ENCODE assay signal across 20 cellular contexts in genomic region chr20:12305555-12305954, GRCh38.
DNase-seq lines count a peak whose midpoint lies in the region; ATAC-seq lines count a peak whose summit lies in the region.
"Had no signal": no experiment of that assay in that cellular context is flagged by ENCODE, and none has a peak within 500 bp of the region (broad histone marks: within the 10 kb centered on the region; RNA-seq: fewer than 3 reads in every experiment).

No MANE protein-coding gene starts in this region.

- POLR2A ChIA-PET in T-cell (lab: Charles Lee), result no interaction called here

- H3K4me1 Mint-ChIP-seq in T-cell, result no peaks in the 10 kb centered on the region
- H3K4me1 Mint-ChIP-seq: activated CD4-positive, alpha-beta T cell treated with anti-CD3 and anti-CD28 coated beads, Interleukin-2, amount 10 ng/mL, durations not matched to agents 24 days and 14 days had no signal

- H3K36me3 ChIP-seq in subcutaneous abdominal adipose tissue (ENCODE audit: control insufficient read depth in 5 of 5, insufficient read depth in 5 of 5, low read length in 5 of 5), result no peaks in the 10 kb centered on the region
- H3K36me3 ChIP-seq: WERI-Rb-1 had no signal

- CTCF ChIA-PET in T-cell (lab: Charles Lee), result no interaction called here

- H3K9me3 Mint-ChIP-seq in T-cell, result peaks cover 20 to 32% (median 27%) of the 10 kb centered on the region in 3 donors

- in situ Hi-C loops in SK-MEL-5 (cut with HindIII; ENCODE audit: low pct_unique_long_range_greater_than_20kb, low sequenced_read_pairs), result no loop called here

- DNase-seq in COLO829 (ENCODE audit: low spot score), result peak; percentile 23
- peak; percentile 10 for DNase-seq in SK-MEL-5 (ENCODE audit: low read depth, low spot score)
- no peak for DNase-seq in left ventricle myocardium superior
- DNase-seq in T-cell, result no peak
- DNase-seq in DMS53 (lab: John Stamatoyannopoulos, UW), result no peak
- no peak for DNase-seq in GM03348 (ENCODE audit: low spot score)
- DNase-seq: activated CD4-positive, alpha-beta T cell treated with anti-CD3 and anti-CD28 coated beads, Interleukin-2, amount 10 ng/mL, durations not matched to agents 24 days and 14 days; activated naive CD4-positive, alpha-beta T cell; activated T-cell treated with anti-CD3 and anti-CD28 coated beads, Interleukin-2, amount 50 U/mL, for 4 hours; amniotic stem cell; CD8-positive, alpha-beta T cell; cortex of kidney; GDM1; NCI-H1436; psoas muscle; stimulated activated CD4-positive, alpha-beta T cell treated with anti-CD3 and anti-CD28 coated beads, Interleukin-1b, Interleukin-23, amount 100 ng/mL, for 48 hours; T-helper 9 cell; WERI-Rb-1 had no signal

- peaks cover 5 to 31% (median 21%) of the 10 kb centered on the region in 5 donors for H3K4me1 ChIP-seq in subcutaneous abdominal adipose tissue (ENCODE audit: control insufficient read depth in 5 of 5, insufficient read depth in 5 of 5, low read length in 5 of 5)
- H3K4me1 ChIP-seq: psoas muscle had no signal

- peak overlapping the region in 1 of 5 donors; percentile 51 for H3K9ac ChIP-seq in subcutaneous abdominal adipose tissue (ENCODE audit: low read length in 5 of 5)

- peaks cover 0 to 6% (median 3%) of the 10 kb centered on the region in 5 donors for H3K9me3 ChIP-seq in subcutaneous abdominal adipose tissue (ENCODE audit: control insufficient read depth in 5 of 5, low read length in 5 of 5)
- H3K9me3 ChIP-seq: psoas muscle had no signal

- H3K36me3 Mint-ChIP-seq in T-cell, result no peaks in the 10 kb centered on the region
- H3K36me3 Mint-ChIP-seq: CD8-positive, alpha-beta T cell had no signal

- H3K27ac ChIP-seq in subcutaneous abdominal adipose tissue (ENCODE audit: low read depth, low read length), result peak overlapping the region; percentile 57
- H3K27ac ChIP-seq: psoas muscle, skin epidermis, WERI-Rb-1 had no signal

- intact Hi-C loops in left ventricle myocardium superior (cut with micrococcal nuclease), result no loop called here

- H3K4me3 Mint-ChIP-seq in T-cell, result no peak overlapping the region
- H3K4me3 Mint-ChIP-seq: activated CD4-positive, alpha-beta T cell treated with anti-CD3 and anti-CD28 coated beads, Interleukin-2, amount 10 ng/mL, durations not matched to agents 24 days and 14 days; activated T-cell treated with anti-CD3 and anti-CD28 coated beads, Interleukin-2, amount 50 U/mL, for 4 hours; CD8-positive, alpha-beta T cell had no signal

- no peaks in the 10 kb centered on the region for H3K27me3 ChIP-seq in subcutaneous abdominal adipose tissue (ENCODE audit: control insufficient read depth in 5 of 5, insufficient read depth in 4 of 5, low read length in 5 of 5)

- H3K4me3 ChIP-seq in subcutaneous abdominal adipose tissue (ENCODE audit: low read depth in 1 of 5, low read length in 5 of 5), result no peak overlapping the region
- H3K4me3 ChIP-seq: psoas muscle, skin epidermis had no signal

- H3K27me3 Mint-ChIP-seq in T-cell, result no peaks in the 10 kb centered on the region
- H3K27me3 Mint-ChIP-seq: activated CD4-positive, alpha-beta T cell treated with anti-CD3 and anti-CD28 coated beads, Interleukin-2, amount 10 ng/mL, durations not matched to agents 24 days and 14 days had no signal

- ATAC-seq in left ventricle myocardium superior (peak; percentile 73), T-cell (replicated peaks in 1 of 4) (no peak)
- ATAC-seq: activated T-cell treated with anti-CD3 and anti-CD28 coated beads, Interleukin-2, amount 50 U/mL, for 4 hours; CD8-positive, alpha-beta T cell; psoas muscle had no signal

- no peak overlapping the region for H3K27ac Mint-ChIP-seq in T-cell
- H3K27ac Mint-ChIP-seq: activated CD4-positive, alpha-beta T cell treated with anti-CD3 and anti-CD28 coated beads, Interleukin-2, amount 10 ng/mL, durations not matched to agents 24 days and 14 days; CD8-positive, alpha-beta T cell had no signal

Comparison
In these comparisons a context has a peak if more than half of its experiments do, and no peak if none do; other contexts are left out.
1. DNase-seq: peak in COLO829 (single experiment) and SK-MEL-5 (single experiment); none in left ventricle myocardium superior (single experiment), T-cell (0 of 34), DMS53 (single experiment) and GM03348 (single experiment).